Comparison of ENCODE assay signal across 1 cellular context in genomic region chr17:75155191-75155601, GRCh38.
TF ChIP-seq lines count a peak whose summit lies in the region.

No MANE protein-coding gene starts in this region.

TF ChIP-seq in K562, 482 proteins besides CTCF, POLR2A, EP300 and RAD21:
- TF ChIP-seq MCM7 (IDR thresholded peaks at IDR 0.05) (no peak), ZC3H4 (CRISPR knock-in tag; IDR thresholded peaks at IDR 0.05; ENCODE audit: borderline replicate concordance) (no peak), EP400 (IDR thresholded peaks at IDR 0.05) (no peak), ZNF395 (CRISPR knock-in tag; IDR thresholded peaks at IDR 0.05) (peak; percentile 3; the same call in 1 of the 2 replicates), HDGF (IDR thresholded peaks at IDR 0.05) (no peak), FOSL1 (tag; conservative IDR thresholded peaks at IDR 0.05) (peak; percentile 33; the same call in 1 of the 2 replicates), ZNF592 (IDR thresholded peaks at IDR 0.05) (0 out of 2 replicates have a peak, but pooled peaks have one; percentile 4), NCOA4 (IDR thresholded peaks at IDR 0.05; ENCODE audit: partially characterized antibody) (no peak), FOXK1 (CRISPR knock-in tag; IDR thresholded peaks at IDR 0.05; ENCODE audit: borderline replicate concordance) (peak; percentile 63; the same call in 1 of the 2 replicates), ZBTB12 (CRISPR knock-in tag; IDR thresholded peaks at IDR 0.05) (no peak), RBM22 (IDR thresholded peaks at IDR 0.05; ENCODE audit: low read depth, low read length, poor library complexity, severe bottlenecking) (no peak), SP1 (CRISPR knock-in tag; IDR thresholded peaks at IDR 0.05) (no peak)
- TF ChIP-seq, protein P1, sequence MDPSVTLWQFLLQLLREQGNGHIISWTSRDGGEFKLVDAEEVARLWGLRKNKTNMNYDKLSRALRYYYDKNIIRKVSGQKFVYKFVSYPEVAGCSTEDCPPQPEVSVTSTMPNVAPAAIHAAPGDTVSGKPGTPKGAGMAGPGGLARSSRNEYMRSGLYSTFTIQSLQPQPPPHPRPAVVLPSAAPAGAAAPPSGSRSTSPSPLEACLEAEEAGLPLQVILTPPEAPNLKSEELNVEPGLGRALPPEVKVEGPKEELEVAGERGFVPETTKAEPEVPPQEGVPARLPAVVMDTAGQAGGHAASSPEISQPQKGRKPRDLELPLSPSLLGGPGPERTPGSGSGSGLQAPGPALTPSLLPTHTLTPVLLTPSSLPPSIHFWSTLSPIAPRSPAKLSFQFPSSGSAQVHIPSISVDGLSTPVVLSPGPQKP (CRISPR knock-in tag; IDR thresholded peaks at IDR 0.05) = no peak
